In the genomic region with DNA sequence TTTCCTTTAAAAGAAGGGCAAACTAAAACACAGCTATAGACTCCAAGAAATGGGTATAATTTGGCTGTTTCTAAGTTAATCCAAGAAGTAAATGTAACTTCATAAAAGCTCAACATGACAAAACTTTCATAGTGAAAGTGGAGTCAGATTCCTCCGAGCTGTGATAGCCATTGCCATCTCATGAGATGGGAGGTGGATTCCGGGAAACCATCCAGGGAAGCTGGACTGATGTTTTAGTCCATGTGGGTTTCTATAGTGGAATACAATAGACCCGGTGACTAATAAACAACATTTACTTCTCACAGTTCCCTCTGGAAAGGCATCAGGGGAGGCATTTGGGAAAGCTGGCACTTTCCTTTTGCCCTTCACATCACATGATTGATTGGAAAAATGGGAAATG, we compare ENCODE assay signal across 22 cellular contexts. TPM values are rescaled to one million over a fixed set of nuclear protein-coding genes. Genes with fewer than 3 reads are reported as not detected.
DNase-seq lines count a peak whose midpoint lies in the region; ATAC-seq and TF ChIP-seq lines count a peak whose summit lies in the region.
"Had no signal": no experiment of that assay in that cellular context is flagged by ENCODE, and none has a peak within 500 bp of the region (broad histone marks: within the 10 kb centered on the region; RNA-seq: fewer than 3 reads in every experiment).

No MANE protein-coding gene starts in this region.

- H3K36me3 Mint-ChIP-seq in chondrocyte (ENCODE audit: low read depth): peaks cover 10% of the 10 kb centered on the region
- H3K36me3 Mint-ChIP-seq: CD8-positive, alpha-beta T cell; immature natural killer cell had no signal

- DNase-seq in Daoy (ENCODE audit: low read depth): peak; percentile 43
- DNase-seq in MG63: peak; percentile 83
- DNase-seq in chondrocyte (ENCODE audit: low spot score): no peak
- no peak for DNase-seq in NCI-H526 (lab: John Stamatoyannopoulos, UW)
- no peak for DNase-seq in NOMO-1 treated with DMSO at 0.1 percent for 48 hours (lab: John Stamatoyannopoulos, UW; ENCODE audit: unreplicated experiment)
- DNase-seq: activated CD4-positive, alpha-beta memory T cell treated with anti-CD3 and anti-CD28 coated beads, Interleukin-2, amount 10 ng/mL, durations not matched to agents 7 days and 5 days; activated effector memory CD4-positive, alpha-beta T cell treated with anti-CD3 and anti-CD28 coated beads, Interleukin-2, amount 50 U/mL, for 16 hours; CD8-positive, alpha-beta T cell; cortex of kidney; DMS153; GOT3; immature natural killer cell; left ventricle myocardium inferior; midbrain; NCI-H1436; NCI-H524; nephron progenitor cell had no signal

- H3K36me3 ChIP-seq in MG63 (no peaks in the 10 kb centered on the region), rectal smooth muscle tissue (ENCODE audit: control insufficient read depth, insufficient read depth, low read length) (no peaks in the 10 kb centered on the region)
- H3K36me3 ChIP-seq: left ventricle myocardium inferior had no signal

- H3K4me1 ChIP-seq in rectal smooth muscle tissue (ENCODE audit: control insufficient read depth, insufficient read depth, low read length): peaks cover 17% of the 10 kb centered on the region

- peak overlapping the region; percentile 57 for H3K27ac ChIP-seq in rectal smooth muscle tissue (ENCODE audit: low read depth, low read length)
- H3K27ac ChIP-seq: RWPE1 had no signal

- H3K9me3 ChIP-seq in MG63: peaks cover 12% of the 10 kb centered on the region

- H3K4me3 ChIP-seq in MG63 (no peak overlapping the region), rectal smooth muscle tissue (ENCODE audit: low read length) (no peak overlapping the region)
- H3K4me3 ChIP-seq: left ventricle myocardium inferior had no signal

- H3K4me1 Mint-ChIP-seq in chondrocyte (ENCODE audit: low read depth): peaks cover 43% of the 10 kb centered on the region
- H3K4me1 Mint-ChIP-seq: activated CD4-positive, alpha-beta memory T cell treated with anti-CD3 and anti-CD28 coated beads, Interleukin-2, amount 10 ng/mL, durations not matched to agents 7 days and 5 days; immature natural killer cell had no signal

- ATAC-seq in HG02763 (IDR thresholded peaks at IDR 0.05; ENCODE audit: unreplicated experiment) (no peak), HG03457 (IDR thresholded peaks at IDR 0.05; ENCODE audit: unreplicated experiment) (no peak)
- ATAC-seq: activated CD4-positive, CD25-positive, alpha-beta regulatory T cell treated with anti-CD3 and anti-CD28 coated beads, Interleukin-2, amount 50 U/mL, for 24 hours; CD8-positive, alpha-beta T cell had no signal

- TF ChIP-seq CTCF in chondrocyte (IDR thresholded peaks at IDR 0.05): no peak

- H3K4me3 Mint-ChIP-seq in chondrocyte (ENCODE audit: unreplicated experiment): peak overlapping the region; percentile 19
- H3K4me3 Mint-ChIP-seq: activated CD4-positive, alpha-beta memory T cell treated with anti-CD3 and anti-CD28 coated beads, Interleukin-2, amount 10 ng/mL, durations not matched to agents 7 days and 5 days; CD8-positive, alpha-beta T cell; immature natural killer cell; nephron progenitor cell had no signal

- H3K9me3 Mint-ChIP-seq in chondrocyte (ENCODE audit: low read depth): peaks cover 19% of the 10 kb centered on the region
- H3K9me3 Mint-ChIP-seq: activated CD4-positive, alpha-beta memory T cell treated with anti-CD3 and anti-CD28 coated beads, Interleukin-2, amount 10 ng/mL, durations not matched to agents 7 days and 5 days; CD8-positive, alpha-beta T cell; immature natural killer cell had no signal

- no peak overlapping the region for H3K9ac ChIP-seq in rectal smooth muscle tissue (ENCODE audit: low read length)

- no peaks in the 10 kb centered on the region for H3K27me3 ChIP-seq in MG63
- H3K27me3 ChIP-seq in rectal smooth muscle tissue (ENCODE audit: control insufficient read depth, insufficient read depth, low read length): no peaks in the 10 kb centered on the region

- no peaks in the 10 kb centered on the region for H3K27me3 Mint-ChIP-seq in chondrocyte (ENCODE audit: low read depth)

- peak overlapping the region; percentile 66 for H3K27ac Mint-ChIP-seq in chondrocyte (ENCODE audit: unreplicated experiment)
- H3K27ac Mint-ChIP-seq: activated CD4-positive, alpha-beta memory T cell treated with anti-CD3 and anti-CD28 coated beads, Interleukin-2, amount 10 ng/mL, durations not matched to agents 7 days and 5 days; CD8-positive, alpha-beta T cell; immature natural killer cell; nephron progenitor cell had no signal

RNA-seq across cellular contexts. Expression of a gene that starts 10.0 kb away (rescaled TPM):
- 118 and 120 TPM in 2 replicates for total RNA-seq in Daoy (2014; rRNA removed; shearing (Covaris generic))
- total RNA-seq in MG63 (2014; rRNA removed; shearing (Covaris generic); ENCODE audit: low replicate concordance): 174 and 250 TPM in 2 replicates
- total RNA-seq in chondrocyte: 361 to 405 TPM (median 404 TPM) in 3 replicates

RNA-seq across cellular contexts. Expression of a gene that starts 49.0 kb away (rescaled TPM):
- 0.29 and 0.30 TPM in 2 replicates for total RNA-seq in Daoy (2014; rRNA removed; shearing (Covaris generic))
- total RNA-seq in MG63 (2014; rRNA removed; shearing (Covaris generic); ENCODE audit: low replicate concordance): 0.15 and 0.76 TPM in 2 replicates
- total RNA-seq in chondrocyte: 17.0 to 17.7 TPM (median 17.0 TPM) in 3 replicates
- total RNA-seq: activated CD4-positive, alpha-beta memory T cell treated with anti-CD3 and anti-CD28 coated beads, Interleukin-2, amount 10 ng/mL, durations not matched to agents 7 days and 5 days; CD8-positive, alpha-beta T cell had no signal

Comparison
In these comparisons a context has a peak if more than half of its experiments do, and no peak if none do; other contexts are left out.
1. DNase-seq: peak in Daoy (single experiment) and MG63 (single experiment); none in chondrocyte (single experiment), NCI-H526 (0 of 2) and NOMO-1 treated with DMSO at 0.1 percent for 48 hours (single experiment).
2. RNA of a gene that starts 49.0 kb away (total RNA-seq): 17.0 to 17.7 TPM in chondrocyte; 0.15 to 0.76 TPM in MG63 and 0.29 to 0.30 TPM in Daoy; every median in the first group is over 10 times any median in the second.